Comparison of ENCODE assay signal across 10 cellular contexts in the genomic region with DNA sequence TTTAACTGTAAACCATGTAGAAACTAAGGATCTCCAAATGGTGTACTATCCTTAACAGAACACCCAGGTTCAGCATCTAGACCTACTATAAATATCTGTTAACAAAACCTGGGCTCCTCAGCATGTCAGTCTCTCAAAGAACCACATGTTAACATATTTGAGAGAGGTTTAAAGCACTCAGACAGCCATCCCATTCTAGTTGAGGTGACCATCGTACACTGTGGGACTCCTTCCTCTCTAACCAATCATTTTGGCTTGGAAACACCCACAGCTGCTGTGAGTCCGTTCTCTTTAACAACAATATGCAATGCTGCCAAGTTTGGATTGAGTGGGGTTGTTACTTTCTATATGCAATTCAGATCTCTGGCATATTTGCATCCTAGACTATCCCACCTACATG.
DNase-seq lines count a peak whose midpoint lies in the region; ATAC-seq and TF ChIP-seq lines count a peak whose summit lies in the region.
"Had no signal": no experiment of that assay in that cellular context is flagged by ENCODE, and none has a peak within 500 bp of the region (broad histone marks: within the 10 kb centered on the region; RNA-seq: fewer than 3 reads in every experiment).

No MANE protein-coding gene starts in this region.

- peak overlapping the region; percentile 97 for H3K27ac Mint-ChIP-seq in activated naive CD8-positive, alpha-beta T cell
- H3K27ac Mint-ChIP-seq: nephron had no signal

- DNase-seq in NCI-H146 treated with DMSO at 0.1 percent for 48 hours (lab: John Stamatoyannopoulos, UW; ENCODE audit: unreplicated experiment): no peak
- DNase-seq: activated gamma-delta T cell, RPMI8226 had no signal

- peak; percentile 32 for TF ChIP-seq POLR2A in GM18526 (IDR thresholded peaks at IDR 0.05; ENCODE audit: extremely low read depth, insufficient read length)

- H3K4me1 Mint-ChIP-seq in activated naive CD8-positive, alpha-beta T cell (ENCODE audit: low read depth): peaks cover 57% of the 10 kb centered on the region
- H3K4me1 Mint-ChIP-seq: nephron had no signal

- peaks cover 6% of the 10 kb centered on the region for H3K9me3 Mint-ChIP-seq in activated naive CD8-positive, alpha-beta T cell (ENCODE audit: low read depth)
- H3K9me3 Mint-ChIP-seq: nephron had no signal

- H3K27me3 Mint-ChIP-seq in activated naive CD8-positive, alpha-beta T cell: no peaks in the 10 kb centered on the region

- H3K4me3 Mint-ChIP-seq in activated naive CD8-positive, alpha-beta T cell: peak overlapping the region; percentile 66
- H3K4me3 Mint-ChIP-seq: nephron had no signal

- peaks cover 13% of the 10 kb centered on the region for H3K36me3 Mint-ChIP-seq in activated naive CD8-positive, alpha-beta T cell

- peak; percentile 32 for ATAC-seq in GM19351 (IDR thresholded peaks at IDR 0.05; ENCODE audit: unreplicated experiment)
- peak; percentile 18 for ATAC-seq in HG02938 (IDR thresholded peaks at IDR 0.05; ENCODE audit: unreplicated experiment)
- ATAC-seq in HG03354 (IDR thresholded peaks at IDR 0.05; ENCODE audit: poor library complexity, severe bottlenecking, unreplicated experiment): no peak
- ATAC-seq in HG03280 (IDR thresholded peaks at IDR 0.05; ENCODE audit: unreplicated experiment): no peak

Comparison
In these comparisons a context has a peak if more than half of its experiments do, and no peak if none do; other contexts are left out.
1. ATAC-seq: peak in GM19351 (single experiment) and HG02938 (single experiment); none in HG03354 (single experiment) and HG03280 (single experiment).